Comparison of ENCODE assay signal across 10 cellular contexts in the genomic region with DNA sequence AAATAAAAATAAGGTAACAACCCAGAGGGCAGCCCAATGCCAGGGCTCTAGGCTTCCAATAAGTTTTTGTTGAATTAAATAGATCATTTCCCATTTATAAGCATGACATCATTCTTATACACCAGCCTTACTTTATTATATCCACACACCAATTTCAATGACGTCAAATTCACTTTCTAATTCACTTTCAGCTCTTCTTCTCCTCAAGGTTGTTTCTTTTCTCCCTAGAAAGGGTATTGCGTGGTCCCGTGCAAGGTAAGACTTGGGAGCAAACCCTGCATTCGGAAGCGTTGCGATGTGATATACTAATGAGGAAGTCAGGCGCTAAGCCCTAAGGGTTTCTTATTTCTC. TPM values are rescaled to one million over a fixed set of nuclear protein-coding genes. Genes with fewer than 3 reads are reported as not detected.
DNase-seq lines count a peak whose midpoint lies in the region; ATAC-seq, FAIRE-seq and TF ChIP-seq lines count a peak whose summit lies in the region.
"Had no signal": no experiment of that assay in that cellular context is flagged by ENCODE, and none has a peak within 500 bp of the region (broad histone marks: within the 10 kb centered on the region; RNA-seq: fewer than 3 reads in every experiment).

No MANE protein-coding gene starts in this region.

- dilution Hi-C loops in endothelial cell of umbilical vein (cut with MboI; ENCODE audit: extremely low pct_ligation_motif_present, low sequenced_read_pairs) = no loop called here

- no peaks in the 10 kb centered on the region for H3K9me2 ChIP-seq in MM.1S (replicated peaks; ENCODE audit: insufficient read depth, low read length)

- no peaks in the 10 kb centered on the region for H3K9me3 Mint-ChIP-seq in neural crest cell
- H3K9me3 Mint-ChIP-seq in activated naive CD4-positive, alpha-beta T cell treated with anti-CD3 and anti-CD28 coated beads, Interleukin-2, amount 10 ng/mL, durations not matched to agents 7 days and 5 days = no peaks in the 10 kb centered on the region

- H3F3A ChIP-seq in MM.1S (ENCODE audit: insufficient read depth, low read length) = peaks cover 5% of the 10 kb centered on the region

- no peak for ATAC-seq in left colon
- ATAC-seq: activated CD4-positive, CD25-positive, alpha-beta regulatory T cell treated with anti-CD3 and anti-CD28 coated beads, Interleukin-2, amount 50 U/mL, for 24 hours had no signal

- H3K4me1 Mint-ChIP-seq in neural crest cell = peaks cover 32% of the 10 kb centered on the region
- H3K4me1 Mint-ChIP-seq in activated naive CD4-positive, alpha-beta T cell treated with anti-CD3 and anti-CD28 coated beads, Interleukin-2, amount 10 ng/mL, durations not matched to agents 7 days and 5 days = peaks cover 6% of the 10 kb centered on the region

- H3K4me3 ChIP-seq in AG10803 (ENCODE audit: low read length) (peak overlapping the region; percentile 78), MM.1S (ENCODE audit: low read length) (peak overlapping the region; percentile 79), endothelial cell of umbilical vein (replicated peaks in 1 of 3; ENCODE audit: insufficient read depth in 1 of 3, low read depth in 1 of 3, low read length in 3 of 3) (peak overlapping the region; percentile 32 to 98 (median 90))
- H3K4me3 ChIP-seq: lung had no signal

- H3K27me3 ChIP-seq in MM.1S (replicated peaks; ENCODE audit: insufficient read depth, low read length) (peaks cover 5% of the 10 kb centered on the region; the same call in 1 of the 2 replicates), endothelial cell of umbilical vein (ENCODE audit: control insufficient read depth in 2 of 2, insufficient read depth in 2 of 2, low read length in 2 of 2) (no peaks in the 10 kb centered on the region)

- no peak overlapping the region for H3K27ac Mint-ChIP-seq in neural crest cell (ENCODE audit: unreplicated experiment)
- no peak overlapping the region for H3K27ac Mint-ChIP-seq in activated naive CD4-positive, alpha-beta T cell treated with anti-CD3 and anti-CD28 coated beads, Interleukin-2, amount 10 ng/mL, durations not matched to agents 7 days and 5 days

- intact Hi-C loops in endothelial cell of umbilical vein (cut with micrococcal nuclease) = loop anchor here (5.0 kb wide), 1 partner anchor 354 kb away; no protein-coding TSS in a partner anchor
- intact Hi-C loops in left colon (cut with DNase I, micrococcal nuclease) = no loop called here

- H3K4me3 Mint-ChIP-seq in neural crest cell = peak overlapping the region; percentile 84
- H3K4me3 Mint-ChIP-seq in activated naive CD4-positive, alpha-beta T cell treated with anti-CD3 and anti-CD28 coated beads, Interleukin-2, amount 10 ng/mL, durations not matched to agents 7 days and 5 days = no peak overlapping the region

- FAIRE-seq in endothelial cell of umbilical vein (lab: Jason Lieb, UNC) = no peak

- no TSS peak for BruUV-seq in endothelial cell of umbilical vein (replicated peaks; lab: Mats Ljungman, UMichigan)

- CTCF ChIA-PET in endothelial cell of umbilical vein (lab: Charles Lee) = interaction anchor here (1.5 to 16.5 kb wide), 4 partner anchors 13 to 253 kb away, joined by 3 to 630 read pairs (median 45); no protein-coding TSS in a partner anchor
- CTCF ChIA-PET in activated naive CD4-positive, alpha-beta T cell treated with anti-CD3 and anti-CD28 coated beads, Interleukin-2, amount 10 ng/mL, durations not matched to agents 7 days and 5 days (lab: Charles Lee) = no interaction called here

- no peak for TF ChIP-seq POLR2A in endothelial cell of umbilical vein (IDR thresholded peaks at IDR 0.05; ENCODE audit: low read depth, low read length)

- POLR2A ChIA-PET in endothelial cell of umbilical vein (lab: Charles Lee) = interaction anchor here (0.8 to 3.4 kb wide), 3 partner anchors 175 to 266 kb away, joined by 3 to 21 read pairs (median 11); no protein-coding TSS in a partner anchor

- DNase-seq in AG10803 (ENCODE audit: low read depth) = peak; percentile 9
- DNase-seq in MM.1S = peak; percentile 27
- no peak for DNase-seq in endothelial cell of umbilical vein (ENCODE audit: low read depth, low spot score)
- no peak for DNase-seq in neural crest cell (ENCODE audit: low read depth, low spot score)
- no peak for DNase-seq in activated naive CD4-positive, alpha-beta T cell treated with Interleukin-2 at 50 U/mL for 16 hours
- DNase-seq in left colon = no peak
- DNase-seq in activated naive CD4-positive, alpha-beta T cell treated with anti-CD3 and anti-CD28 coated beads, Interleukin-2, amount 10 ng/mL, durations not matched to agents 7 days and 5 days = no peak
- no peak for DNase-seq in HCEC 1CT

- H3K27ac ChIP-seq in MM.1S (ENCODE audit: low read length) (peak overlapping the region; percentile 58; the same call in 1 of the 2 replicates), endothelial cell of umbilical vein (ENCODE audit: insufficient read depth, low read depth, low read length) (peak overlapping the region; percentile 71)

- H4K20me1 ChIP-seq in MM.1S (ENCODE audit: insufficient read depth, low read length) = no peaks in the 10 kb centered on the region
- H4K20me1 ChIP-seq in endothelial cell of umbilical vein (replicated peaks; ENCODE audit: control insufficient read depth, extremely low read depth, insufficient read depth, low read length) = no peaks in the 10 kb centered on the region

- H3K36me3 ChIP-seq in MM.1S (replicated peaks; ENCODE audit: insufficient read depth, low read length) (no peaks in the 10 kb centered on the region), endothelial cell of umbilical vein (ENCODE audit: control insufficient read depth in 2 of 2, extremely low read depth in 1 of 2, insufficient read depth in 2 of 2, low read length in 2 of 2) (no peaks in the 10 kb centered on the region)

- H3K9me3 ChIP-seq in MM.1S (replicated peaks; ENCODE audit: insufficient read depth, low read length) = no peaks in the 10 kb centered on the region
- H3K9me3 ChIP-seq in endothelial cell of umbilical vein (replicated peaks; ENCODE audit: control insufficient read depth, insufficient read depth, low read length) = no peaks in the 10 kb centered on the region

- no peaks in the 10 kb centered on the region for H3K36me3 Mint-ChIP-seq in neural crest cell (ENCODE audit: low read depth)
- H3K36me3 Mint-ChIP-seq in activated naive CD4-positive, alpha-beta T cell treated with anti-CD3 and anti-CD28 coated beads, Interleukin-2, amount 10 ng/mL, durations not matched to agents 7 days and 5 days = no peaks in the 10 kb centered on the region

- H3K4me2 ChIP-seq in MM.1S (ENCODE audit: low read depth, low read length) (peak overlapping the region; percentile 96), endothelial cell of umbilical vein (ENCODE audit: insufficient read depth, low read length) (peak overlapping the region; percentile 93)

- H3K79me2 ChIP-seq in MM.1S (ENCODE audit: low read length) = no peaks in the 10 kb centered on the region
- peaks cover 30% of the 10 kb centered on the region for H3K79me2 ChIP-seq in endothelial cell of umbilical vein (ENCODE audit: control insufficient read depth, insufficient read depth, low read length)

- H3K9me1 ChIP-seq in endothelial cell of umbilical vein (replicated peaks; ENCODE audit: control insufficient read depth, extremely low read depth, insufficient read depth, low read length) = no peaks in the 10 kb centered on the region

- H3K4me1 ChIP-seq in MM.1S (ENCODE audit: low read length) (peaks cover 3% of the 10 kb centered on the region; the same call in 1 of the 2 replicates), endothelial cell of umbilical vein (ENCODE audit: control insufficient read depth, extremely low read depth, insufficient read depth, low read length) (peaks cover 34% of the 10 kb centered on the region)

- no peak for TF ChIP-seq CTCF in AG10803 (conservative IDR thresholded peaks at IDR 0.05; ENCODE audit: low read length)
- no peak for TF ChIP-seq CTCF in MM.1S (IDR thresholded peaks at IDR 0.05; ENCODE audit: low read length)
- no peak for TF ChIP-seq CTCF in endothelial cell of umbilical vein (IDR thresholded peaks at IDR 0.05; ENCODE audit: extremely low read depth in 1 of 2, insufficient read depth in 1 of 2, low read depth in 1 of 2, low read length in 2 of 2)
- TF ChIP-seq CTCF in neural crest cell (conservative IDR thresholded peaks at IDR 0.05) = no peak

- H2AFZ ChIP-seq in MM.1S (ENCODE audit: low read length) (peak overlapping the region; percentile 96), endothelial cell of umbilical vein (ENCODE audit: low read depth, low read length) (peak overlapping the region; percentile 89)

- peak overlapping the region; percentile 45; the same call in 1 of the 2 replicates for H3K9ac ChIP-seq in MM.1S (ENCODE audit: low read length)
- H3K9ac ChIP-seq in endothelial cell of umbilical vein (replicated peaks; ENCODE audit: extremely low read depth, insufficient read depth, low read length) = peak overlapping the region; percentile 89

- peaks cover 82% of the 10 kb centered on the region for H3K27me3 Mint-ChIP-seq in neural crest cell (ENCODE audit: low read depth)
- H3K27me3 Mint-ChIP-seq in activated naive CD4-positive, alpha-beta T cell treated with anti-CD3 and anti-CD28 coated beads, Interleukin-2, amount 10 ng/mL, durations not matched to agents 7 days and 5 days = peaks cover 49% of the 10 kb centered on the region

TF ChIP-seq in endothelial cell of umbilical vein, 7 proteins besides CTCF, POLR2A, EP300 and RAD21:
- TF ChIP-seq FOS (IDR thresholded peaks at IDR 0.05; ENCODE audit: borderline replicate concordance, insufficient read depth, low read length) (no peak), JUN (IDR thresholded peaks at IDR 0.05; ENCODE audit: borderline replicate concordance, insufficient read depth, insufficient read length, low read depth) (peak; percentile 66), MYC (IDR thresholded peaks at IDR 0.05; ENCODE audit: low read depth, low read length) (no peak), EZH2 (IDR thresholded peaks at IDR 0.05; ENCODE audit: borderline replicate concordance, low read depth, low read length, severe bottlenecking) (no peak), POLR2AphosphoS5 (IDR thresholded peaks at IDR 0.05; ENCODE audit: insufficient read depth, low read depth, low read length) (no peak), GATA2 (IDR thresholded peaks at IDR 0.05; ENCODE audit: insufficient read depth, insufficient read length, low read depth, low read length) (no peak)

RNA-seq across cellular contexts. Expression of a gene that starts 1.1 kb away (rescaled TPM):
- total RNA-seq in endothelial cell of umbilical vein (184 and 200 TPM in 2 replicates), neural crest cell (3.3 and 3.9 TPM in 2 replicates), left colon (1 to 10 TPM in 1 of 2 donors, not detected in 1; 3.2 TPM)
- 160 and 202 TPM in 2 replicates for polyA plus RNA-seq in endothelial cell of umbilical vein
- 315 and 349 TPM in 2 replicates for polyA plus RNA-seq in endothelial cell of umbilical vein (2011; cell fraction: cytosol; rRNA removed)
- 456 and 547 TPM in 2 replicates for polyA plus RNA-seq in endothelial cell of umbilical vein (2011; cell fraction: nucleus; rRNA removed)
- 423 and 427 TPM in 2 replicates for polyA plus RNA-seq in endothelial cell of umbilical vein (2012)
- 180 and 188 TPM in 2 replicates for polyA minus RNA-seq in endothelial cell of umbilical vein
- polyA minus RNA-seq in endothelial cell of umbilical vein (2011; cell fraction: cytosol; rRNA and poly(A)+ RNA removed) = 16.3 TPM
- polyA minus RNA-seq in endothelial cell of umbilical vein (2011; cell fraction: nucleus; rRNA and poly(A)+ RNA removed) = 141 and 168 TPM in 2 replicates

Comparison
In these comparisons a context has a peak if more than half of its experiments do, and no peak if none do; other contexts are left out.
1. DNase-seq: peak in AG10803 (single experiment) and MM.1S (single experiment); none in endothelial cell of umbilical vein (single experiment), neural crest cell (single experiment), activated naive CD4-positive, alpha-beta T cell treated with Interleukin-2 at 50 U/mL for 16 hours (single experiment), left colon (0 of 2), activated naive CD4-positive, alpha-beta T cell treated with anti-CD3 and anti-CD28 coated beads, Interleukin-2, amount 10 ng/mL, durations not matched to agents 7 days and 5 days (single experiment) and HCEC 1CT (single experiment).
2. RNA of a gene that starts 1.1 kb away (total RNA-seq): 184 to 200 TPM in endothelial cell of umbilical vein; 3.3 to 3.9 TPM in neural crest cell and 3.2 TPM in left colon; every median in the first group is over 10 times any median in the second.
3. Peak in every context shown above with its lines, with median percentiles within 50 percentile points of each other: H3K4me3 ChIP-seq.